In genomic region chr4:186809070-186809469, GRCh38 we compare ENCODE assay signal across 19 cellular contexts.
"Had no signal": no experiment of that assay in that cellular context is flagged by ENCODE, and none has a peak within 500 bp of the region (broad histone marks: within the 10 kb centered on the region; RNA-seq: fewer than 3 reads in every experiment).

No MANE protein-coding gene starts in this region.

- H3K36me3 ChIP-seq: esophagus muscularis mucosa, gastroesophageal sphincter, left ventricle myocardium inferior, lower lobe of right lung, ovary, right atrium auricular region, sigmoid colon, suprapubic skin, thyroid gland had no signal

- H3K27me3 ChIP-seq: esophagus muscularis mucosa, gastroesophageal sphincter, ovary, right atrium auricular region, sigmoid colon, suprapubic skin, thyroid gland had no signal

- H3K9me3 ChIP-seq: esophagus muscularis mucosa, gastroesophageal sphincter, left ventricle myocardium inferior, lower lobe of right lung, ovary, sigmoid colon, suprapubic skin, thyroid gland had no signal

- FAIRE-seq: endometrium, urothelium cell line had no signal

- H3K27ac ChIP-seq: esophagus muscularis mucosa, gastroesophageal sphincter, left ventricle myocardium inferior, lower lobe of right lung, ovary, right atrium auricular region, sigmoid colon, suprapubic skin, thyroid gland had no signal

- H3K4me3 ChIP-seq: esophagus muscularis mucosa, gastroesophageal sphincter, left ventricle myocardium inferior, lower lobe of right lung, ovary, right atrium auricular region, sigmoid colon, suprapubic skin, thyroid gland had no signal

- H3K4me1 ChIP-seq: esophagus muscularis mucosa, gastroesophageal sphincter, left ventricle myocardium inferior, lower lobe of right lung, right atrium auricular region, suprapubic skin, thyroid gland had no signal

- ATAC-seq: gastroesophageal sphincter; lower lobe of right lung; naive thymus-derived CD4-positive, alpha-beta T cell; stimulated activated effector memory CD8-positive, alpha-beta T cell treated with anti-CD3 and anti-CD28 coated beads, Interleukin-12 subunit alpha, Interleukin-12 subunit beta, amount 100 ng/mL, for 72 hours; stimulated activated naive CD8-positive, alpha-beta T cell treated with anti-CD3 and anti-CD28 coated beads, Interleukin-15, Interleukin-2, amounts not matched to agents 100 U/mL and 50 U/mL, for 24 hours had no signal

- DNase-seq: effector memory CD4-positive, alpha-beta T cell; glutamatergic neuron; left cardiac atrium; left ventricle myocardium inferior; lower lobe of right lung; naive thymus-derived CD4-positive, alpha-beta T cell; ovary; sigmoid colon; stimulated activated CD4-positive, alpha-beta T cell treated with anti-CD3 and anti-CD28 coated beads, Interleukin-4, amount 100 ng/mL, for 1 hour; stimulated activated CD8-positive, alpha-beta memory T cell treated with anti-CD3 and anti-CD28 coated beads, Interleukin-4, amount 100 ng/mL, for 48 hours; stimulated activated naive CD8-positive, alpha-beta T cell treated with anti-CD3 and anti-CD28 coated beads, Interleukin-15, Interleukin-2, amounts not matched to agents 100 U/mL and 50 U/mL, for 24 hours; thyroid gland had no signal
